Comparison of ENCODE assay signal across 38 cellular contexts in genomic region chr6:55130806-55131324, GRCh38. TPM values are rescaled to one million over a fixed set of nuclear protein-coding genes. Genes with fewer than 3 reads are reported as not detected.
"Had no signal": no experiment of that assay in that cellular context is flagged by ENCODE, and none has a peak within 500 bp of the region (broad histone marks: within the 10 kb centered on the region; RNA-seq: fewer than 3 reads in every experiment).

No MANE protein-coding gene starts in this region.

- H3K4me3 ChIP-seq: coronary artery, dorsolateral prefrontal cortex, esophagus muscularis mucosa, gastroesophageal sphincter had no signal

- H3K36me3 Mint-ChIP-seq: activated CD4-positive, alpha-beta memory T cell treated with anti-CD3 and anti-CD28 coated beads for 36 hours; activated CD8-positive, alpha-beta memory T cell treated with anti-CD3 and anti-CD28 coated beads, Interleukin-2, amount 10 ng/mL, durations not matched to agents 7 days and 5 days; activated naive CD4-positive, alpha-beta T cell treated with anti-CD3 and anti-CD28 coated beads, Interleukin-2, amount 50 U/mL, for 24 hours; activated naive CD8-positive, alpha-beta T cell treated with anti-CD3 and anti-CD28 coated beads, Interleukin-2, amount 10 ng/mL, durations not matched to agents 7 days and 5 days had no signal

- H3K9me3 Mint-ChIP-seq: endodermal cell had no signal

- DNase-seq: activated CD4-positive, alpha-beta memory T cell treated with anti-CD3 and anti-CD28 coated beads for 36 hours; activated CD4-positive, alpha-beta T cell treated with anti-CD3 and anti-CD28 coated beads for 36 hours; activated CD4-positive, alpha-beta T cell treated with anti-CD3 and anti-CD28 coated beads, Interleukin-2, amount 10 ng/mL, durations not matched to agents 24 days and 14 days; activated CD4-positive, CD25-positive, alpha-beta regulatory T cell; activated CD4-positive, CD25-positive, alpha-beta regulatory T cell treated with anti-CD3 and anti-CD28 coated beads, Interleukin-2, amount 50 U/mL, for 72 hours; activated CD8-positive, alpha-beta memory T cell treated with anti-CD3 and anti-CD28 coated beads, Interleukin-2, amount 10 ng/mL, durations not matched to agents 7 days and 5 days; activated CD8-positive, alpha-beta memory T cell treated with anti-CD3 and anti-CD28 coated beads, Interleukin-2, amount 50 U/mL, for 4 hours; activated CD8-positive, alpha-beta T cell treated with anti-CD3 and anti-CD28 coated beads, Interleukin-2, amount 10 ng/mL, durations not matched to agents 7 days and 5 days; activated effector memory CD4-positive, alpha-beta T cell treated with anti-CD3 and anti-CD28 coated beads, Interleukin-2, amount 50 U/mL, for 16 hours; activated naive CD4-positive, alpha-beta T cell treated with anti-CD3 and anti-CD28 coated beads for 36 hours; activated naive CD8-positive, alpha-beta T cell treated with anti-CD3 and anti-CD28 coated beads, Interleukin-2, amount 10 ng/mL, durations not matched to agents 7 days and 5 days; activated T-cell treated with anti-CD3 and anti-CD28 coated beads, Interleukin-2, amount 50 U/mL, for 1 hour; activated T-cell treated with anti-CD3 and anti-CD28 coated beads, Interleukin-2, amount 50 U/mL, for 48 hours; amniotic stem cell; anterior cingulate cortex; brain microvascular endothelial cell; dorsolateral prefrontal cortex; effector memory CD4-positive, alpha-beta T cell; endodermal cell; erythroblast; T-helper 1 cell; T-helper 17 cell; T1000; WERI-Rb-1 had no signal

- H3K4me1 ChIP-seq: esophagus muscularis mucosa, foreskin keratinocyte, gastroesophageal sphincter had no signal

- H3K27ac ChIP-seq: brain microvascular endothelial cell, coronary artery, dorsolateral prefrontal cortex, esophagus muscularis mucosa, foreskin keratinocyte, gastroesophageal sphincter, WERI-Rb-1 had no signal

- FAIRE-seq: astrocyte, bronchial epithelial cell had no signal

- ATAC-seq: activated CD4-positive, alpha-beta T cell treated with anti-CD3 and anti-CD28 coated beads for 36 hours; activated CD8-positive, alpha-beta memory T cell treated with anti-CD3 and anti-CD28 coated beads, Interleukin-2, amount 10 ng/mL, durations not matched to agents 7 days and 5 days; activated CD8-positive, alpha-beta T cell treated with anti-CD3 and anti-CD28 coated beads, Interleukin-2, amount 10 ng/mL, durations not matched to agents 7 days and 5 days; foreskin keratinocyte; gastroesophageal sphincter; T-helper 17 cell had no signal

- H3K27ac Mint-ChIP-seq: activated CD4-positive, alpha-beta memory T cell treated with anti-CD3 and anti-CD28 coated beads for 36 hours; activated CD4-positive, alpha-beta T cell treated with anti-CD3 and anti-CD28 coated beads for 36 hours; activated CD4-positive, alpha-beta T cell treated with anti-CD3 and anti-CD28 coated beads, Interleukin-2, amount 10 ng/mL, durations not matched to agents 24 days and 14 days; activated CD8-positive, alpha-beta memory T cell treated with anti-CD3 and anti-CD28 coated beads, Interleukin-2, amount 10 ng/mL, durations not matched to agents 7 days and 5 days; activated CD8-positive, alpha-beta T cell treated with anti-CD3 and anti-CD28 coated beads, Interleukin-2, amount 10 ng/mL, durations not matched to agents 7 days and 5 days; activated naive CD4-positive, alpha-beta T cell treated with anti-CD3 and anti-CD28 coated beads for 36 hours; activated naive CD4-positive, alpha-beta T cell treated with anti-CD3 and anti-CD28 coated beads, Interleukin-2, amount 50 U/mL, for 24 hours; activated naive CD8-positive, alpha-beta T cell treated with anti-CD3 and anti-CD28 coated beads, Interleukin-2, amount 10 ng/mL, durations not matched to agents 7 days and 5 days; activated T-helper 1 cell treated with anti-CD3 and anti-CD28 coated beads, Interleukin-12 subunit alpha, Interleukin-12 subunit beta, Interleukin-2, Interleukin-4 antibody, amounts not matched to agents 30 ng/mL and 10 ng/mL and 1 ng/mL, durations not matched to agents 14 hours and 24 hours and 36 hours; activated T-helper 2 cell treated with anti-CD3 and anti-CD28 coated beads, Interferon-gamma antibody, Interleukin-2, Interleukin-4, amounts not matched to agents 10 μg/mL and 5 μg/mL and 100 μg/mL, durations not matched to agents 14 hours and 24 hours and 36 hours; dendritic cell treated with granulocyte-macrophage colony-stimulating factor and Interleukin-4, amounts not matched to agents 40 ng/mL and 50 ng/mL, for 4 days; endodermal cell; T-helper 17 cell; T-helper 2 cell treated with Interferon-gamma antibody and Interleukin-4, amounts not matched to agents 5 μg/mL and 100 μg/mL, for 36 hours had no signal

RNA-seq across cellular contexts. Expression of gene HCRTR2, which starts 43.5 kb away (rescaled TPM):
- total RNA-seq: activated CD4-positive, alpha-beta memory T cell treated with anti-CD3 and anti-CD28 coated beads for 36 hours; activated CD4-positive, alpha-beta T cell treated with anti-CD3 and anti-CD28 coated beads for 36 hours; activated CD4-positive, alpha-beta T cell treated with anti-CD3 and anti-CD28 coated beads, Interleukin-2, amount 10 ng/mL, durations not matched to agents 24 days and 14 days; activated CD8-positive, alpha-beta memory T cell treated with anti-CD3 and anti-CD28 coated beads for 36 hours; activated CD8-positive, alpha-beta memory T cell treated with anti-CD3 and anti-CD28 coated beads, Interleukin-2, amount 10 ng/mL, durations not matched to agents 7 days and 5 days; activated CD8-positive, alpha-beta T cell treated with anti-CD3 and anti-CD28 coated beads, Interleukin-2, amount 10 ng/mL, durations not matched to agents 7 days and 5 days; activated naive CD4-positive, alpha-beta T cell treated with anti-CD3 and anti-CD28 coated beads for 36 hours; activated naive CD8-positive, alpha-beta T cell treated with anti-CD3 and anti-CD28 coated beads, Interleukin-2, amount 10 ng/mL, durations not matched to agents 7 days and 5 days; activated T-helper 1 cell treated with anti-CD3 and anti-CD28 coated beads, Interleukin-12 subunit alpha, Interleukin-12 subunit beta, Interleukin-2, Interleukin-4 antibody, amounts not matched to agents 30 ng/mL and 10 ng/mL and 1 ng/mL, durations not matched to agents 14 hours and 24 hours and 36 hours; activated T-helper 2 cell treated with anti-CD3 and anti-CD28 coated beads, Interferon-gamma antibody, Interleukin-2, Interleukin-4, amounts not matched to agents 10 μg/mL and 5 μg/mL and 100 μg/mL, durations not matched to agents 14 hours and 24 hours and 36 hours; bronchial epithelial cell; cardiac septum; esophagus muscularis mucosa; foreskin keratinocyte; glomerular endothelial cell; T-helper 17 cell had no signal
- polyA plus RNA-seq: foreskin keratinocyte had no signal
